ENCODE assay signal across 8 cellular contexts in the genomic region with DNA sequence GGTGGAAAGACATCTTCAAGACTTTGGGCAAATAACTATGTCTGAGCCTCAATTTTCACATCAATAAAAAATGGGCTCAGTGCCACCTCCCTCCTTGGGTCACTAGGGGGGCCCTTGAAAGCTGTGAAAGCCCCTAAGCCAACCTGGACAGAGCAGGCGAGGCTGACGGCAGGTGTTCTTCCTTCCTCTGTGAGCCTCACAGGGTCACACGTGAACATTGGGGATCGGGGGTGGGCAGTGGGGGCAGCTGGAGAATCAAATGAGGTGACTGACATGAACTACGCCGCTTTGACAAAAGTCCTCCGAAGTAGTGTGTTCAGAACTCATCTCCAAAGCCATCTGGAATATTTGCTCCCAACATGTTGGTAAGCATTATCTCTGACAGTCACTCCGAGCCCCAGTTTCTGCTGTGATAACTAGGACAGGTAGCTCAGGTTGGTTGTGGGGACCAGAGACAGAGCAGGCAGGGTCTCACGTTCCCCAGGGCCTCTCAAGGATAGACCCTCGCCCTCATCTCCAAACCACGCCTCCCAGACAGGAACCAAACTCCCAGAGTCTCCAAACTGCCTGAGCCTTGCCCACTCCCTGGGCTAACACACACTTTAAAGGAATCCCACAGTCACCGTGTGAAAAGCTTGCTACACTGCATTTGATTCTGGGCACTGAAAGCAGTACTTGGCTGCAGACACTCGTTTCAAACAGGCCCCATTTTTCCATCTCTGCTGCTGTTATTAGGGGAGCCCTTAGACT. TPM values are rescaled to one million over a fixed set of nuclear protein-coding genes. Genes with fewer than 3 reads are reported as not detected.
DNase-seq lines count a peak whose midpoint lies in the region; ATAC-seq and TF ChIP-seq lines count a peak whose summit lies in the region.

No MANE protein-coding gene starts in this region.

- peak overlapping the region; percentile 79 to 85 (median 81) for H3K4me3 Mint-ChIP-seq in T-cell

- TF ChIP-seq EP300 in SK-N-SH (IDR thresholded peaks at IDR 0.05; ENCODE audit: borderline replicate concordance in 1 of 2, low read depth in 1 of 2, low read length in 1 of 2) (no peak), stomach (IDR thresholded peaks at IDR 0.05) (no peak)

- H3K27me3 ChIP-seq in SK-N-SH (ENCODE audit: insufficient read depth) = no peaks in the 10 kb centered on the region
- no peaks in the 10 kb centered on the region for H3K27me3 ChIP-seq in right cardiac atrium (ENCODE audit: control insufficient read depth, insufficient read depth)
- peaks cover 0 to 12% (median 0%) of the 10 kb centered on the region in 3 donors for H3K27me3 ChIP-seq in stomach

- peak overlapping the region; percentile 97; the same call in 1 of the 2 replicates for H2AFZ ChIP-seq in SK-N-SH (ENCODE audit: low read depth)

- DNase-seq in SK-N-SH (no peak), T-cell (peak in 1 of 34 experiments; percentile 3), right cardiac atrium (peak in 1 of 3 donors; percentile 39), stomach (no peak), ecto neural progenitor cell (ENCODE audit: low spot score) (no peak), SKM-1 treated with dmso at 0.1 percent for 144 hours (lab: John Stamatoyannopoulos, UW; ENCODE audit: unreplicated experiment) (no peak), H4 (ENCODE audit: low spot score) (no peak)

- TF ChIP-seq RAD21 in SK-N-SH (IDR thresholded peaks at IDR 0.05; ENCODE audit: low read length) = no peak

- peaks cover 14 to 29% (median 17%) of the 10 kb centered on the region in 3 donors for H3K4me1 Mint-ChIP-seq in T-cell

- H3K4me2 ChIP-seq in SK-N-SH = peak overlapping the region; percentile 74

- no peaks in the 10 kb centered on the region for H3F3A ChIP-seq in SK-N-SH (replicated peaks; ENCODE audit: insufficient read depth)

- peaks cover 6 to 40% of the 10 kb centered on the region in 2 experiments; a peak in 3 of 4 replicates for H3K4me1 ChIP-seq in SK-N-SH (ENCODE audit: control insufficient read depth in 1 of 2, insufficient read depth in 2 of 2, low read depth in 1 of 2, low read length in 1 of 2)
- peaks cover 24% of the 10 kb centered on the region for H3K4me1 ChIP-seq in right cardiac atrium (ENCODE audit: control insufficient read depth, insufficient read depth, low read length)
- peaks cover 36 to 44% (median 43%) of the 10 kb centered on the region in 4 donors for H3K4me1 ChIP-seq in stomach

- CTCF ChIA-PET in SK-N-SH (lab: Yijun Ruan, JAX) = interaction anchor here (0.9 to 37.6 kb wide), 9 partner anchors 9 to 446 kb away, joined by 3 to 1048 read pairs (median 6); no protein-coding TSS in a partner anchor
- CTCF ChIA-PET in T-cell (lab: Charles Lee) = interaction anchor here (0.5 to 2.2 kb wide), 7 partner anchors 9 to 1889 kb away, joined by 3 to 9 read pairs (median 3); no protein-coding TSS in a partner anchor

- H3K27ac Mint-ChIP-seq in T-cell = peak overlapping the region in 1 of 2 donors; percentile 62

- H3K36me3 ChIP-seq in SK-N-SH (replicated peaks in 1 of 2; ENCODE audit: control insufficient read depth in 1 of 2, insufficient read depth in 2 of 2, low read length in 1 of 2) (no peaks in the 10 kb centered on the region), stomach (no peaks in the 10 kb centered on the region)

- H3K4me3 ChIP-seq in SK-N-SH (ENCODE audit: low read depth in 2 of 2, low read length in 1 of 2) (peak overlapping the region; percentile 41 to 82; a peak in 3 of 4 replicates), right cardiac atrium (ENCODE audit: low read length) (peak overlapping the region; percentile 35), stomach (peak overlapping the region; percentile 95 to 100 (median 98))

- no peak; the same call in 2 of the 3 replicates for ATAC-seq in SK-N-SH treated with all-trans-retinoic acid at 6 μM for 48 hours
- peak; percentile 14 to 26 (median 22) for ATAC-seq in T-cell (replicated peaks in 1 of 4)
- ATAC-seq in right cardiac atrium = no peak

- peaks cover 4% of the 10 kb centered on the region; the same call in 1 of the 2 replicates for H3K79me2 ChIP-seq in SK-N-SH (ENCODE audit: insufficient read depth)

- no peak for TF ChIP-seq CTCF in SK-N-SH (IDR thresholded peaks at IDR 0.05)
- TF ChIP-seq CTCF in stomach (IDR thresholded peaks at IDR 0.05) = no peak

- no peaks in the 10 kb centered on the region for H3K9me2 ChIP-seq in SK-N-SH

- H3K27me3 Mint-ChIP-seq in T-cell = peaks cover 0 to 8% of the 10 kb centered on the region in 2 donors

- no peaks in the 10 kb centered on the region for H3K9me3 Mint-ChIP-seq in T-cell

- TF ChIP-seq POLR2A in stomach (IDR thresholded peaks at IDR 0.05) = no peak

- H4K20me1 ChIP-seq in SK-N-SH (ENCODE audit: insufficient read depth) = peaks cover 11% of the 10 kb centered on the region

- H3K27ac ChIP-seq in SK-N-SH (ENCODE audit: low read depth in 2 of 2, low read length in 1 of 2) (no peak overlapping the region), right cardiac atrium (ENCODE audit: low read length) (no peak overlapping the region), stomach (peak overlapping the region; percentile 9 to 97 (median 23))

- no peaks in the 10 kb centered on the region for H3K36me3 Mint-ChIP-seq in T-cell

- POLR2A ChIA-PET in SK-N-SH (lab: Yijun Ruan, JAX) = interaction anchor here (0.7 kb wide), 1 partner anchor 63 kb away, joined by 3 read pairs; no protein-coding TSS in a partner anchor
- POLR2A ChIA-PET in T-cell (lab: Charles Lee) = no interaction called here

- H3K9ac ChIP-seq in SK-N-SH = no peak overlapping the region

- intact Hi-C loops in right cardiac atrium (cut with DNase I) (no loop called here), stomach (cut with DNase I; ENCODE audit: low total_unique reads) (no loop called here)

- 66% methylated on average over 9 of the region's 13 CpGs for WGBS in SK-N-SH (ENCODE audit: low lambda C conversion rate)
- 56% methylated on average over 13 of the region's 13 CpGs for WGBS in right cardiac atrium
- WGBS in stomach, 5 donors = 57 to 63% (median 59%) methylated on average over 13 of the region's 13 CpGs

- no peaks in the 10 kb centered on the region for H3K9me3 ChIP-seq in SK-N-SH
- no peaks in the 10 kb centered on the region for H3K9me3 ChIP-seq in right cardiac atrium (ENCODE audit: control insufficient read depth, low read length)
- H3K9me3 ChIP-seq in stomach = no peaks in the 10 kb centered on the region

TF ChIP-seq in SK-N-SH, 30 proteins besides CTCF, POLR2A, EP300 and RAD21:
- TF ChIP-seq RXRA (IDR thresholded peaks at IDR 0.05; ENCODE audit: borderline replicate concordance, low read depth) = no peak
- no peak for TF ChIP-seq TAF1 (IDR thresholded peaks at IDR 0.05; ENCODE audit: borderline replicate concordance, low read depth, low read length)
- TF ChIP-seq MXI1 (IDR thresholded peaks at IDR 0.05; ENCODE audit: low read depth, low read length) = no peak
TF ChIP-seq in SK-N-SH: peak in this region for 0.

TF ChIP-seq in SK-N-SH treated with all-trans-retinoic acid at 6 μM for 48 hours, 23 proteins besides CTCF, POLR2A, EP300 and RAD21:
- TF ChIP-seq TOX (CRISPR knock-in tag; IDR thresholded peaks at IDR 0.05; ENCODE audit: borderline replicate concordance) (no peak), CSDC2 (CRISPR knock-in tag; IDR thresholded peaks at IDR 0.05) (no peak), TSHZ2 (CRISPR knock-in tag; IDR thresholded peaks at IDR 0.05) (no peak), ZNF70 (CRISPR knock-in tag; IDR thresholded peaks at IDR 0.05) (no peak), ISL1 (CRISPR knock-in tag; IDR thresholded peaks at IDR 0.05) (no peak), GLIS3 (CRISPR knock-in tag; IDR thresholded peaks at IDR 0.05) (no peak), BACH2 (CRISPR knock-in tag; IDR thresholded peaks at IDR 0.05; ENCODE audit: borderline replicate concordance) (no peak), ZFP3 (CRISPR knock-in tag; IDR thresholded peaks at IDR 0.05) (no peak)
- TF ChIP-seq, protein P1, sequence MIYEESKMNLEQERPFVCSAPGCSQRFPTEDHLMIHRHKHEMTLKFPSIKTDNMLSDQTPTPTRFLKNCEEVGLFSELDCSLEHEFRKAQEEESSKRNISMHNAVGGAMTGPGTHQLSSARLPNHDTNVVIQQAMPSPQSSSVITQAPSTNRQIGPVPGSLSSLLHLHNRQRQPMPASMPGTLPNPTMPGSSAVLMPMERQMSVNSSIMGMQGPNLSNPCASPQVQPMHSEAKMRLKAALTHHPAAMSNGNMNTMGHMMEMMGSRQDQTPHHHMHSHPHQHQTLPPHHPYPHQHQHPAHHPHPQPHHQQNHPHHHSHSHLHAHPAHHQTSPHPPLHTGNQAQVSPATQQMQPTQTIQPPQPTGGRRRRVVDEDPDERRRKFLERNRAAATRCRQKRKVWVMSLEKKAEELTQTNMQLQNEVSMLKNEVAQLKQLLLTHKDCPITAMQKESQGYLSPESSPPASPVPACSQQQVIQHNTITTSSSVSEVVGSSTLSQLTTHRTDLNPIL (CRISPR knock-in tag; IDR thresholded peaks at IDR 0.05; ENCODE audit: low read depth) = no peak

RNA-seq across cellular contexts. Expression of gene WFS1, which starts 0.8 kb away (rescaled TPM):
- 15.8 and 18.7 TPM in 2 replicates for polyA plus RNA-seq in SK-N-SH (2012; rRNA removed)
- polyA plus RNA-seq in SK-N-SH (2012; cell fraction: cytosol; rRNA removed) = 6.5 and 10.4 TPM in 2 replicates
- 24.9 and 27.7 TPM in 2 replicates for polyA plus RNA-seq in SK-N-SH (2012; cell fraction: nucleus; rRNA removed)
- total RNA-seq in T-cell = 1 to 10 TPM; 3.2 to 6.2 (median 5.1) TPM
- total RNA-seq in right cardiac atrium = 10 to 100 TPM; 47.9 to 76.6 (median 60.7) TPM
- polyA plus RNA-seq in right cardiac atrium = 53.3 TPM
- 10 to 100 TPM; 13.8 to 60.7 (median 22.3) TPM for total RNA-seq in stomach
- 10 to 100 TPM in 1 of 3 donors, 1 to 10 TPM in 2; 4.1 to 11.6 (median 6.2) TPM for polyA plus RNA-seq in stomach
- 32.6 and 32.8 TPM in 2 replicates for total RNA-seq in H4 (2014; rRNA removed; shearing (Covaris generic))

Comparison
In these comparisons a context has a peak if more than half of its experiments do, and no peak if none do; other contexts are left out.
1. H3K27ac ChIP-seq: peak in stomach (5 of 5); none in SK-N-SH (0 of 2) and right cardiac atrium (single experiment).
2. H3K4me3 ChIP-seq: peak in every context shown above with its lines; median percentile 98 in stomach; 62 in SK-N-SH; 35 in right cardiac atrium.
3. ATAC-seq: peak in T-cell (4 of 4); none in SK-N-SH treated with all-trans-retinoic acid at 6 μM for 48 hours (single experiment) and right cardiac atrium (0 of 2).